In the genomic region with DNA sequence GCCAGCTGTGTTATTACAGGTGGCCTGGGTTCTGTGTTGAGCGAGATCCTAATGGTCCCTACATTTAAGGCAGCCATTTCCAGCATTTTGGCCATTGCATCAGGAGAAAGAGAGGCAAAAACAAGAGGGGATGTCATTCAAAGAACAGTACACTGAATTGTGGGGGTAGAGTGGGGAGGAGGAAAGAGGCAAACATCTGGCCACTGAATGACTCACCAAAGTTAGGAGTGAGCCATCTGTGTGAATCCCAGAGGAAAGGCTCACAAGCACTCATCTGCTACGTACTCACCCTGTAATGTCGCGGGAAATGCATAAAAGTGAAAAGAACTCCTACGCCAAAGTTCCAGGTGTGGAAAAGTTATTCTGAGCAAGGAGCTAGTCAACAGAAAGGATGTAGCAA, we compare ENCODE assay signal across 1 cellular context.
TF ChIP-seq lines count a peak whose summit lies in the region.

No MANE protein-coding gene starts in this region.

TF ChIP-seq in GM23338, 12 proteins besides CTCF, POLR2A, EP300 and RAD21 (continued from another document):
- TF ChIP-seq, protein P1, sequence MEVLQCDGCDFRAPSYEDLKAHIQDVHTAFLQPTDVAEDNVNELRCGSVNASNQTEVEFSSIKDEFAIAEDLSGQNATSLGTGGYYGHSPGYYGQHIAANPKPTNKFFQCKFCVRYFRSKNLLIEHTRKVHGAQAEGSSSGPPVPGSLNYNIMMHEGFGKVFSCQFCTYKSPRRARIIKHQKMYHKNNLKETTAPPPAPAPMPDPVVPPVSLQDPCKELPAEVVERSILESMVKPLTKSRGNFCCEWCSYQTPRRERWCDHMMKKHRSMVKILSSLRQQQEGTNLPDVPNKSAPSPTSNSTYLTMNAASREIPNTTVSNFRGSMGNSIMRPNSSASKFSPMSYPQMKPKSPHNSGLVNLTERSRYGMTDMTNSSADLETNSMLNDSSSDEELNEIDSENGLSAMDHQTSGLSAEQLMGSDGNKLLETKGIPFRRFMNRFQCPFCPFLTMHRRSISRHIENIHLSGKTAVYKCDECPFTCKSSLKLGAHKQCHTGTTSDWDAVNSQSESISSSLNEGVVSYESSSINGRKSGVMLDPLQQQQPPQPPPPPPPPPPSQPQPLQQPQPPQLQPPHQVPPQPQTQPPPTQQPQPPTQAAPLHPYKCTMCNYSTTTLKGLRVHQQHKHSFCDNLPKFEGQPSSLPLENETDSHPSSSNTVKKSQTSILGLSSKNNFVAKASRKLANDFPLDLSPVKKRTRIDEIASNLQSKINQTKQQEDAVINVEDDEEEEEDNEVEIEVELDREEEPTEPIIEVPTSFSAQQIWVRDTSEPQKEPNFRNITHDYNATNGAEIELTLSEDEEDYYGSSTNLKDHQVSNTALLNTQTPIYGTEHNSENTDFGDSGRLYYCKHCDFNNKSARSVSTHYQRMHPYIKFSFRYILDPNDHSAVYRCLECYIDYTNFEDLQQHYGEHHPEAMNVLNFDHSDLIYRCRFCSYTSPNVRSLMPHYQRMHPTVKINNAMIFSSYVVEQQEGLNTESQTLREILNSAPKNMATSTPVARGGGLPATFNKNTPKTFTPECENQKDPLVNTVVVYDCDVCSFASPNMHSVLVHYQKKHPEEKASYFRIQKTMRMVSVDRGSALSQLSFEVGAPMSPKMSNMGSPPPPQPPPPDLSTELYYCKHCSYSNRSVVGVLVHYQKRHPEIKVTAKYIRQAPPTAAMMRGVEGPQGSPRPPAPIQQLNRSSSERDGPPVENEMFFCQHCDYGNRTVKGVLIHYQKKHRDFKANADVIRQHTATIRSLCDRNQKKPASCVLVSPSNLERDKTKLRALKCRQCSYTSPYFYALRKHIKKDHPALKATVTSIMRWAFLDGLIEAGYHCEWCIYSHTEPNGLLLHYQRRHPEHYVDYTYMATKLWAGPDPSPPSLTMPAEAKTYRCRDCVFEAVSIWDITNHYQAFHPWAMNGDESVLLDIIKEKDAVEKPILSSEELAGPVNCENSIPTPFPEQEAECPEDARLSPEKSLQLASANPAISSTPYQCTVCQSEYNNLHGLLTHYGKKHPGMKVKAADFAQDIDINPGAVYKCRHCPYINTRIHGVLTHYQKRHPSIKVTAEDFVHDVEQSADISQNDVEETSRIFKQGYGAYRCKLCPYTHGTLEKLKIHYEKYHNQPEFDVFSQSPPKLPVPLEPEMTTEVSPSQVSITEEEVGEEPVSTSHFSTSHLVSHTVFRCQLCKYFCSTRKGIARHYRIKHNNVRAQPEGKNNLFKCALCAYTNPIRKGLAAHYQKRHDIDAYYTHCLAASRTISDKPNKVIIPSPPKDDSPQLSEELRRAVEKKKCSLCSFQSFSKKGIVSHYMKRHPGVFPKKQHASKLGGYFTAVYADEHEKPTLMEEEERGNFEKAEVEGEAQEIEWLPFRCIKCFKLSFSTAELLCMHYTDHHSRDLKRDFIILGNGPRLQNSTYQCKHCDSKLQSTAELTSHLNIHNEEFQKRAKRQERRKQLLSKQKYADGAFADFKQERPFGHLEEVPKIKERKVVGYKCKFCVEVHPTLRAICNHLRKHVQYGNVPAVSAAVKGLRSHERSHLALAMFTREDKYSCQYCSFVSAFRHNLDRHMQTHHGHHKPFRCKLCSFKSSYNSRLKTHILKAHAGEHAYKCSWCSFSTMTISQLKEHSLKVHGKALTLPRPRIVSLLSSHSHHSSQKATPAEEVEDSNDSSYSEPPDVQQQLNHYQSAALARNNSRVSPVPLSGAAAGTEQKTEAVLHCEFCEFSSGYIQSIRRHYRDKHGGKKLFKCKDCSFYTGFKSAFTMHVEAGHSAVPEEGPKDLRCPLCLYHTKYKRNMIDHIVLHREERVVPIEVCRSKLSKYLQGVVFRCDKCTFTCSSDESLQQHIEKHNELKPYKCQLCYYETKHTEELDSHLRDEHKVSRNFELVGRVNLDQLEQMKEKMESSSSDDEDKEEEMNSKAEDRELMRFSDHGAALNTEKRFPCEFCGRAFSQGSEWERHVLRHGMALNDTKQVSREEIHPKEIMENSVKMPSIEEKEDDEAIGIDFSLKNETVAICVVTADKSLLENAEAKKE (CRISPR knock-in tag; IDR thresholded peaks at IDR 0.05) = no peak
- TF ChIP-seq ZNF114 (CRISPR knock-in tag; IDR thresholded peaks at IDR 0.05) (no peak), POLR2AphosphoS5 (IDR thresholded peaks at IDR 0.05; ENCODE audit: low read depth) (no peak), CREB1 (CRISPR knock-in tag; IDR thresholded peaks at IDR 0.05; ENCODE audit: low read depth) (no peak), EZH2phosphoT487 (IDR thresholded peaks at IDR 0.05; ENCODE audit: unreplicated experiment) (no peak), EZH2 (IDR thresholded peaks at IDR 0.05; ENCODE audit: low read depth, unreplicated experiment) (no peak)
- TF ChIP-seq, protein P2, sequence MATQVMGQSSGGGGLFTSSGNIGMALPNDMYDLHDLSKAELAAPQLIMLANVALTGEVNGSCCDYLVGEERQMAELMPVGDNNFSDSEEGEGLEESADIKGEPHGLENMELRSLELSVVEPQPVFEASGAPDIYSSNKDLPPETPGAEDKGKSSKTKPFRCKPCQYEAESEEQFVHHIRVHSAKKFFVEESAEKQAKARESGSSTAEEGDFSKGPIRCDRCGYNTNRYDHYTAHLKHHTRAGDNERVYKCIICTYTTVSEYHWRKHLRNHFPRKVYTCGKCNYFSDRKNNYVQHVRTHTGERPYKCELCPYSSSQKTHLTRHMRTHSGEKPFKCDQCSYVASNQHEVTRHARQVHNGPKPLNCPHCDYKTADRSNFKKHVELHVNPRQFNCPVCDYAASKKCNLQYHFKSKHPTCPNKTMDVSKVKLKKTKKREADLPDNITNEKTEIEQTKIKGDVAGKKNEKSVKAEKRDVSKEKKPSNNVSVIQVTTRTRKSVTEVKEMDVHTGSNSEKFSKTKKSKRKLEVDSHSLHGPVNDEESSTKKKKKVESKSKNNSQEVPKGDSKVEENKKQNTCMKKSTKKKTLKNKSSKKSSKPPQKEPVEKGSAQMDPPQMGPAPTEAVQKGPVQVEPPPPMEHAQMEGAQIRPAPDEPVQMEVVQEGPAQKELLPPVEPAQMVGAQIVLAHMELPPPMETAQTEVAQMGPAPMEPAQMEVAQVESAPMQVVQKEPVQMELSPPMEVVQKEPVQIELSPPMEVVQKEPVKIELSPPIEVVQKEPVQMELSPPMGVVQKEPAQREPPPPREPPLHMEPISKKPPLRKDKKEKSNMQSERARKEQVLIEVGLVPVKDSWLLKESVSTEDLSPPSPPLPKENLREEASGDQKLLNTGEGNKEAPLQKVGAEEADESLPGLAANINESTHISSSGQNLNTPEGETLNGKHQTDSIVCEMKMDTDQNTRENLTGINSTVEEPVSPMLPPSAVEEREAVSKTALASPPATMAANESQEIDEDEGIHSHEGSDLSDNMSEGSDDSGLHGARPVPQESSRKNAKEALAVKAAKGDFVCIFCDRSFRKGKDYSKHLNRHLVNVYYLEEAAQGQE (IDR thresholded peaks at IDR 0.05; ENCODE audit: unreplicated experiment) = no peak
TF ChIP-seq in GM23338: peak in this region for 0.
